8 cellular contexts compared by ENCODE assay signal in genomic region chr7:30136339-30136738, GRCh38. TPM values are rescaled to one million over a fixed set of nuclear protein-coding genes. Genes with fewer than 3 reads are reported as not detected.
DNase-seq lines count a peak whose midpoint lies in the region; TF ChIP-seq lines count a peak whose summit lies in the region.

No MANE protein-coding gene starts in this region.

- H3K27ac ChIP-seq in OCI-LY1 (ENCODE audit: low read depth, low read length, poor library complexity, severe bottlenecking) (no peak overlapping the region), osteoblast (ENCODE audit: low read depth, low read length) (peak overlapping the region; percentile 50)

- H3K9ac ChIP-seq in OCI-LY1 (ENCODE audit: low read length): peak overlapping the region; percentile 69; the same call in 1 of the 2 replicates

- TF ChIP-seq CTCF in OCI-LY1 (IDR thresholded peaks at IDR 0.05; ENCODE audit: low read length) (no peak), epithelial cell of proximal tubule (conservative IDR thresholded peaks at IDR 0.05; ENCODE audit: low read depth, low read length) (no peak), osteoblast (IDR thresholded peaks at IDR 0.05; ENCODE audit: extremely low read depth, low read depth, low read length) (no peak), GM10266 (IDR thresholded peaks at IDR 0.05; ENCODE audit: control insufficient read depth, insufficient read depth, low read depth, missing control alignments) (no peak)

- H3K9me3 ChIP-seq in OCI-LY1 (ENCODE audit: low read length) (no peaks in the 10 kb centered on the region), osteoblast (ENCODE audit: low read depth, low read length) (no peaks in the 10 kb centered on the region)

- H4K20me1 ChIP-seq in OCI-LY1 (ENCODE audit: insufficient read depth, low read length) (no peaks in the 10 kb centered on the region), osteoblast (ENCODE audit: insufficient read depth, low read length) (peaks cover 3% of the 10 kb centered on the region)

- H3K79me2 ChIP-seq in OCI-LY1 (ENCODE audit: insufficient read depth, low read length) (no peaks in the 10 kb centered on the region), osteoblast (ENCODE audit: insufficient read depth, low read length) (peaks cover 23% of the 10 kb centered on the region)

- H3K4me3 ChIP-seq in OCI-LY1 (ENCODE audit: low read depth, low read length, poor library complexity, severe bottlenecking): peak overlapping the region; percentile 65
- peak overlapping the region; percentile 75 for H3K4me3 ChIP-seq in epithelial cell of proximal tubule (ENCODE audit: low read depth, low read length)
- H3K4me3 ChIP-seq in osteoblast (ENCODE audit: insufficient read depth, low read length): peak overlapping the region; percentile 86

- no peaks in the 10 kb centered on the region for H3K9me2 ChIP-seq in OCI-LY1 (ENCODE audit: low read depth, low read length)

- no peaks in the 10 kb centered on the region for H3K36me3 ChIP-seq in OCI-LY1 (ENCODE audit: insufficient read depth, low read length)
- H3K36me3 ChIP-seq in osteoblast (ENCODE audit: insufficient read depth, low read length): no peaks in the 10 kb centered on the region

- H2AFZ ChIP-seq in OCI-LY1 (ENCODE audit: low read length) (no peak overlapping the region), osteoblast (ENCODE audit: low read length) (peak overlapping the region; percentile 88)

- DNase-seq in D341Med (ENCODE audit: low spot score): peak; percentile 37
- no peak for DNase-seq in epithelial cell of proximal tubule (ENCODE audit: low read depth)
- DNase-seq in osteoblast (ENCODE audit: insufficient read length, low spot score, missing footprints): peak; percentile 72
- no peak for DNase-seq in GM10266 (ENCODE audit: extremely low spot score)
- no peak for DNase-seq in stimulated activated CD8-positive, alpha-beta memory T cell treated with anti-CD3 and anti-CD28 coated beads, Interleukin-4, amount 100 ng/mL, for 48 hours
- DNase-seq in stimulated activated CD4-positive, alpha-beta T cell treated with anti-CD3 and anti-CD28 coated beads, Interleukin-12 subunit alpha, Interleukin-12 subunit beta, amount 100 ng/mL, for 4 hours: no peak
- no peak for DNase-seq in activated naive CD4-positive, alpha-beta T cell (lab: John Stamatoyannopoulos, UW)

- H3F3A ChIP-seq in OCI-LY1 (ENCODE audit: insufficient read depth, low read length): no peaks in the 10 kb centered on the region

- H3K27me3 ChIP-seq in OCI-LY1 (ENCODE audit: insufficient read depth, low read length): 0 out of 2 replicates have a peak, but pooled peaks cover 4% of the 10 kb centered on the region
- H3K27me3 ChIP-seq in osteoblast (ENCODE audit: insufficient read depth, low read length): peaks cover 2% of the 10 kb centered on the region

- H3K4me2 ChIP-seq in OCI-LY1 (ENCODE audit: low read length) (peak overlapping the region; percentile 79), osteoblast (ENCODE audit: insufficient read depth, low read length) (peak overlapping the region; percentile 85)

- H3K4me1 ChIP-seq in OCI-LY1 (ENCODE audit: insufficient read depth, low read length, severe bottlenecking): peaks cover 16% of the 10 kb centered on the region
- peaks cover 7% of the 10 kb centered on the region for H3K4me1 ChIP-seq in osteoblast (ENCODE audit: insufficient read depth, low read length)

RNA-seq across cellular contexts. Expression of gene MTURN, which starts 1.6 kb away (rescaled TPM):
- total RNA-seq in epithelial cell of proximal tubule (3.4 and 4.7 TPM in 2 replicates), osteoblast (31.1 and 32.1 TPM in 2 replicates)

Comparison
In these comparisons a context has a peak if more than half of its experiments do, and no peak if none do; other contexts are left out.
1. DNase-seq: peak in D341Med (single experiment) and osteoblast (single experiment); none in epithelial cell of proximal tubule (single experiment), GM10266 (single experiment), stimulated activated CD8-positive, alpha-beta memory T cell treated with anti-CD3 and anti-CD28 coated beads, Interleukin-4, amount 100 ng/mL, for 48 hours (single experiment), stimulated activated CD4-positive, alpha-beta T cell treated with anti-CD3 and anti-CD28 coated beads, Interleukin-12 subunit alpha, Interleukin-12 subunit beta, amount 100 ng/mL, for 4 hours (single experiment) and activated naive CD4-positive, alpha-beta T cell (0 of 4).
2. Peak in every context shown above with its lines, with median percentiles within 50 percentile points of each other: H3K4me3 ChIP-seq.